Comparison of ENCODE assay signal across 1 cellular context in the genomic region with DNA sequence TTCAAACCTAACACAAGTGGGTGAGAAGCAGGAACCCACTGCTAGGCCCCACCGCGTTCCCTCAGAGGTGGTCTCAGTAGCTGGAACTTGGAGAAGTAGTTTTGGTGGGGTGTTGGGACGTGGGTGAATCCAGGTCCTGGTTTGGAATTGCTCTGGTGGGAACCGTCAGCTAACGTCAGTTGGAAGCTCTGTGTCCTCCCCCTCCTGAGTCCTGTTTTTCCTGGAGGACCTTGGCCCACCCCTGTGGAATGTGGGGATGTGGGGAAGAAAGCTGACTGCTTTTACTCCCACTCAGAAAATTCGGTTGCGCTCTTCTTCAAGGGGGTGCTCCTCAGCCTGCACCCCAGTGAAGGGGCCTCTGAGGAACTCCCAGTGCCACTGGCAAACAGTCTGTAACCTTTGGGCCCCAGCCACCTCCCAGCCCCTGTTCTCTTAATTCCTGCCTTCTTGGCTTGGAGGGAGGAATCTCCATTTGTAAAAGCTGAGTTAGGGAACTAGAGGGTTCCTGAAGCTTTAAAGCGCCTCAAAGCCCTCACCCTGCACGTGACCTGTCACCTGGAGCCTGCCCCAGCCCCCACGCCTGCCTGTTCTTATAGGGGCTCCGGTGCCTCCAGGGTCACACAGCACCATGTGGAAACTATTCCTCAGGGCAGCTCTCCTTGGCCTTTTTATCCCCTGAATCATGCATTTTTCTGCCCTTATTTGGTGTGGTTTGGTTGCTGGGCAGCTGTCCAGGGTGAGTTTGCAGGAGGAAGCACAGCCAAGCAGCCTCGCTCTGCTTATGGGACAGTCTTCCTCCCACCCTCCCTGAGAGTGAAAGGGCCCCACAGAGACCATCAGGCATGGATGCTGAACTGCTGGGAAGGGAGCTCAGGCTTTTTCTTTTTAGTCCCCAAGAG.
A peak's percentile ranks its signal among the peaks of the same experiment; 100 is the strongest.
TF ChIP-seq lines count a peak whose summit lies in the region.

No MANE protein-coding gene starts in this region.

TF ChIP-seq in HEK293, 187 proteins besides CTCF, POLR2A, EP300 and RAD21 (continued from another document and continues in another):
- TF ChIP-seq, protein P1, sequence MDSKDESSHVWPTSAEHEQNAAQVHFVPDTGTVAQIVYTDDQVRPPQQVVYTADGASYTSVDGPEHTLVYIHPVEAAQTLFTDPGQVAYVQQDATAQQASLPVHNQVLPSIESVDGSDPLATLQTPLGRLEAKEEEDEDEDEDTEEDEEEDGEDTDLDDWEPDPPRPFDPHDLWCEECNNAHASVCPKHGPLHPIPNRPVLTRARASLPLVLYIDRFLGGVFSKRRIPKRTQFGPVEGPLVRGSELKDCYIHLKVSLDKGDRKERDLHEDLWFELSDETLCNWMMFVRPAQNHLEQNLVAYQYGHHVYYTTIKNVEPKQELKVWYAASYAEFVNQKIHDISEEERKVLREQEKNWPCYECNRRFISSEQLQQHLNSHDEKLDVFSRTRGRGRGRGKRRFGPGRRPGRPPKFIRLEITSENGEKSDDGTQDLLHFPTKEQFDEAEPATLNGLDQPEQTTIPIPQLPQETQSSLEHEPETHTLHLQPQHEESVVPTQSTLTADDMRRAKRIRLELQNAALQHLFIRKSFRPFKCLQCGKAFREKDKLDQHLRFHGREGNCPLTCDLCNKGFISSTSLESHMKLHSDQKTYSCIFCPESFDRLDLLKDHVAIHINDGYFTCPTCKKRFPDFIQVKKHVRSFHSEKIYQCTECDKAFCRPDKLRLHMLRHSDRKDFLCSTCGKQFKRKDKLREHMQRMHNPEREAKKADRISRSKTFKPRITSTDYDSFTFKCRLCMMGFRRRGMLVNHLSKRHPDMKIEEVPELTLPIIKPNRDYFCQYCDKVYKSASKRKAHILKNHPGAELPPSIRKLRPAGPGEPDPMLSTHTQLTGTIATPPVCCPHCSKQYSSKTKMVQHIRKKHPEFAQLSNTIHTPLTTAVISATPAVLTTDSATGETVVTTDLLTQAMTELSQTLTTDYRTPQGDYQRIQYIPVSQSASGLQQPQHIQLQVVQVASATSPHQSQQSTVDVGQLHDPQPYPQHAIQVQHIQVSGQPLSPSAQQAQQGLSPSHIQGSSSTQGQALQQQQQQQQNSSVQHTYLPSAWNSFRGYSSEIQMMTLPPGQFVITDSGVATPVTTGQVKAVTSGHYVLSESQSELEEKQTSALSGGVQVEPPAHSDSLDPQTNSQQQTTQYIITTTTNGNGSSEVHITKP (tag by site-specific recombination; IDR thresholded peaks at IDR 0.05) = peak; percentile 38; the same call in 1 of the 2 replicates
- TF ChIP-seq ZNF561 (tag by site-specific recombination; IDR thresholded peaks at IDR 0.05; ENCODE audit: borderline replicate concordance) = no peak
- no peak for TF ChIP-seq ZNF747 (tag by site-specific recombination; IDR thresholded peaks at IDR 0.05)
- TF ChIP-seq ZFHX2 (tag by site-specific recombination; conservative IDR thresholded peaks at IDR 0.05) = peak; percentile 35; the same call in 1 of the 2 replicates
- no peak for TF ChIP-seq ZNF121 (tag by site-specific recombination; IDR thresholded peaks at IDR 0.05)
- no peak for TF ChIP-seq KLF16 (tag by site-specific recombination; IDR thresholded peaks at IDR 0.05)
- TF ChIP-seq ZNF544 (tag by site-specific recombination; IDR thresholded peaks at IDR 0.05) = no peak
- TF ChIP-seq, protein P2, sequence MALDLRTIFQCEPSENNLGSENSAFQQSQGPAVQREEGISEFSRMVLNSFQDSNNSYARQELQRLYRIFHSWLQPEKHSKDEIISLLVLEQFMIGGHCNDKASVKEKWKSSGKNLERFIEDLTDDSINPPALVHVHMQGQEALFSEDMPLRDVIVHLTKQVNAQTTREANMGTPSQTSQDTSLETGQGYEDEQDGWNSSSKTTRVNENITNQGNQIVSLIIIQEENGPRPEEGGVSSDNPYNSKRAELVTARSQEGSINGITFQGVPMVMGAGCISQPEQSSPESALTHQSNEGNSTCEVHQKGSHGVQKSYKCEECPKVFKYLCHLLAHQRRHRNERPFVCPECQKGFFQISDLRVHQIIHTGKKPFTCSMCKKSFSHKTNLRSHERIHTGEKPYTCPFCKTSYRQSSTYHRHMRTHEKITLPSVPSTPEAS (tag by site-specific recombination; IDR thresholded peaks at IDR 0.05) = no peak
- no peak for TF ChIP-seq ZNF626 (tag by site-specific recombination; IDR thresholded peaks at IDR 0.05)
- no peak for TF ChIP-seq SALL2 (tag by site-specific recombination; IDR thresholded peaks at IDR 0.05; ENCODE audit: borderline replicate concordance)
- TF ChIP-seq, protein P3, sequence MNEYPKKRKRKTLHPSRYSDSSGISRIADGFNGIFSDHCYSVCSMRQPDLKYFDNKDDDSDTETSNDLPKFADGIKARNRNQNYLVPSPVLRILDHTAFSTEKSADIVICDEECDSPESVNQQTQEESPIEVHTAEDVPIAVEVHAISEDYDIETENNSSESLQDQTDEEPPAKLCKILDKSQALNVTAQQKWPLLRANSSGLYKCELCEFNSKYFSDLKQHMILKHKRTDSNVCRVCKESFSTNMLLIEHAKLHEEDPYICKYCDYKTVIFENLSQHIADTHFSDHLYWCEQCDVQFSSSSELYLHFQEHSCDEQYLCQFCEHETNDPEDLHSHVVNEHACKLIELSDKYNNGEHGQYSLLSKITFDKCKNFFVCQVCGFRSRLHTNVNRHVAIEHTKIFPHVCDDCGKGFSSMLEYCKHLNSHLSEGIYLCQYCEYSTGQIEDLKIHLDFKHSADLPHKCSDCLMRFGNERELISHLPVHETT (tag by site-specific recombination; IDR thresholded peaks at IDR 0.05) = no peak
- TF ChIP-seq, protein P4, sequence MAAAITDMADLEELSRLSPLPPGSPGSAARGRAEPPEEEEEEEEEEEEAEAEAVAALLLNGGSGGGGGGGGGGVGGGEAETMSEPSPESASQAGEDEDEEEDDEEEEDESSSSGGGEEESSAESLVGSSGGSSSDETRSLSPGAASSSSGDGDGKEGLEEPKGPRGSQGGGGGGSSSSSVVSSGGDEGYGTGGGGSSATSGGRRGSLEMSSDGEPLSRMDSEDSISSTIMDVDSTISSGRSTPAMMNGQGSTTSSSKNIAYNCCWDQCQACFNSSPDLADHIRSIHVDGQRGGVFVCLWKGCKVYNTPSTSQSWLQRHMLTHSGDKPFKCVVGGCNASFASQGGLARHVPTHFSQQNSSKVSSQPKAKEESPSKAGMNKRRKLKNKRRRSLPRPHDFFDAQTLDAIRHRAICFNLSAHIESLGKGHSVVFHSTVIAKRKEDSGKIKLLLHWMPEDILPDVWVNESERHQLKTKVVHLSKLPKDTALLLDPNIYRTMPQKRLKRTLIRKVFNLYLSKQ (tag by site-specific recombination; IDR thresholded peaks at IDR 0.05; ENCODE audit: borderline replicate concordance) = no peak
- peak; percentile 30; the same call in 1 of the 2 replicates for TF ChIP-seq GLIS1 (tag by site-specific recombination; IDR thresholded peaks at IDR 0.05)
- TF ChIP-seq ZNF777 (tag by site-specific recombination; IDR thresholded peaks at IDR 0.05; ENCODE audit: borderline replicate concordance) = no peak
- no peak for TF ChIP-seq ZNF501 (tag by site-specific recombination; IDR thresholded peaks at IDR 0.05)
- TF ChIP-seq ZBTB7A (tag by site-specific recombination; IDR thresholded peaks at IDR 0.05; ENCODE audit: low read depth) = no peak
- no peak for TF ChIP-seq ZBTB8A (tag by site-specific recombination; IDR thresholded peaks at IDR 0.05)
- no peak for TF ChIP-seq ZSCAN23 (tag by site-specific recombination; IDR thresholded peaks at IDR 0.05)
- TF ChIP-seq ZNF664 (tag by site-specific recombination; IDR thresholded peaks at IDR 0.05) = no peak
- no peak; the same call in 1 of the 2 replicates for TF ChIP-seq ZNF513 (tag by site-specific recombination; IDR thresholded peaks at IDR 0.05)
- TF ChIP-seq, protein P5, sequence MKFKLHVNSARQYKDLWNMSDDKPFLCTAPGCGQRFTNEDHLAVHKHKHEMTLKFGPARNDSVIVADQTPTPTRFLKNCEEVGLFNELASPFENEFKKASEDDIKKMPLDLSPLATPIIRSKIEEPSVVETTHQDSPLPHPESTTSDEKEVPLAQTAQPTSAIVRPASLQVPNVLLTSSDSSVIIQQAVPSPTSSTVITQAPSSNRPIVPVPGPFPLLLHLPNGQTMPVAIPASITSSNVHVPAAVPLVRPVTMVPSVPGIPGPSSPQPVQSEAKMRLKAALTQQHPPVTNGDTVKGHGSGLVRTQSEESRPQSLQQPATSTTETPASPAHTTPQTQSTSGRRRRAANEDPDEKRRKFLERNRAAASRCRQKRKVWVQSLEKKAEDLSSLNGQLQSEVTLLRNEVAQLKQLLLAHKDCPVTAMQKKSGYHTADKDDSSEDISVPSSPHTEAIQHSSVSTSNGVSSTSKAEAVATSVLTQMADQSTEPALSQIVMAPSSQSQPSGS (tag by site-specific recombination; IDR thresholded peaks at IDR 0.05; ENCODE audit: low read depth) = no peak
- peak; percentile 58 for TF ChIP-seq ZNF341 (tag by site-specific recombination; IDR thresholded peaks at IDR 0.05; ENCODE audit: low read depth)
- no peak for TF ChIP-seq ZNF677 (tag by site-specific recombination; IDR thresholded peaks at IDR 0.05)
- no peak for TF ChIP-seq ZNF280D (tag by site-specific recombination; IDR thresholded peaks at IDR 0.05)
- TF ChIP-seq ZNF645 (tag by site-specific recombination; IDR thresholded peaks at IDR 0.05) = no peak
- TF ChIP-seq ZNF140 (tag by site-specific recombination; IDR thresholded peaks at IDR 0.05) = no peak
- TF ChIP-seq ZNF514 (tag by site-specific recombination; IDR thresholded peaks at IDR 0.05) = no peak
- TF ChIP-seq SCRT2 (tag by site-specific recombination; IDR thresholded peaks at IDR 0.05) = no peak
- no peak for TF ChIP-seq YY2 (tag by site-specific recombination; IDR thresholded peaks at IDR 0.05)
- no peak for TF ChIP-seq ZNF629 (tag by site-specific recombination; IDR thresholded peaks at IDR 0.05)
- no peak for TF ChIP-seq TRIM28 (IDR thresholded peaks at IDR 0.05; ENCODE audit: borderline replicate concordance, low read length)
- no peak for TF ChIP-seq ZFP37 (tag by site-specific recombination; IDR thresholded peaks at IDR 0.05)
- no peak for TF ChIP-seq ZNF521 (tag by site-specific recombination; IDR thresholded peaks at IDR 0.05)
